ENCODE assay signal across 14 cellular contexts in the genomic region with DNA sequence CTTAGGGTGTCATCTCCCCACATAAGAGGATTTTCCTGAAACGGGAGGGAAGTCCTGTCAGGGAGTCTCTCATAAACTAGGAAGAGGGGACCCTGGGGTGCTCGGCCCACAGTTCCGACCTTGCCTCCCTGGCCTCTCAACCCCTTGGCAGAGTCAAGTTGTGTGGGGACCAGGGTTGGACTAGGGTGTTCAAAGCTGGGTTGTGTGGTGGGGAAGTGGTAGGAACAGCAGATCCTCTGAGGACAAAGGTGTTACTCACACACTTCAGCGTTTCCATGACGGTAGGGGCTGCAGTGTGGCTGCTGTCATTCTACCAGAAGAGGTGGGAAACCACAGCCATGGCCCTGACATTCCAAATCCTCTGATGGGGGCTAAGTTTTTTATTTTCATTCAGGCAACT. TPM values are rescaled to one million over a fixed set of nuclear protein-coding genes. Genes with fewer than 3 reads are reported as not detected.
"Had no signal": no experiment of that assay in that cellular context is flagged by ENCODE, and none has a peak within 500 bp of the region (broad histone marks: within the 10 kb centered on the region; RNA-seq: fewer than 3 reads in every experiment).

No MANE protein-coding gene starts in this region.

RNA-seq across cellular contexts. Expression of a gene that starts 2.7 kb away (rescaled TPM):
- total RNA-seq: activated B cell treated with CpG ODN at 0.5 μM for 24 hours; activated CD4-positive, alpha-beta memory T cell treated with anti-CD3 and anti-CD28 coated beads for 36 hours; activated CD4-positive, alpha-beta memory T cell treated with anti-CD3 and anti-CD28 coated beads, Interleukin-2, amount 10 ng/mL, durations not matched to agents 7 days and 5 days; activated CD4-positive, alpha-beta T cell treated with anti-CD3 and anti-CD28 coated beads, Interleukin-2, amount 10 ng/mL, durations not matched to agents 24 days and 14 days; T-helper 1 cell treated with Interleukin-12 subunit alpha and Interleukin-12 subunit beta and Interleukin-4 antibody, amounts not matched to agents 30 ng/mL and 1 ng/mL, for 36 hours; T-helper 17 cell; T-helper 2 cell treated with Interferon-gamma antibody and Interleukin-4, amounts not matched to agents 100 ng/mL and 5 ng/mL, for 36 hours; WTC11 had no signal

RNA-seq across cellular contexts. Expression of a gene that starts 15.1 kb away (rescaled TPM):
- total RNA-seq: activated B cell treated with CpG ODN at 0.5 μM for 24 hours, WTC11 had no signal

RNA-seq across cellular contexts. Expression of a gene that starts 18.9 kb away (rescaled TPM):
- total RNA-seq: activated B cell treated with CpG ODN at 0.5 μM for 24 hours; activated CD4-positive, alpha-beta memory T cell treated with anti-CD3 and anti-CD28 coated beads for 36 hours; activated CD4-positive, alpha-beta T cell treated with anti-CD3 and anti-CD28 coated beads for 36 hours; activated CD4-positive, alpha-beta T cell treated with anti-CD3 and anti-CD28 coated beads, Interleukin-2, amount 10 ng/mL, durations not matched to agents 24 days and 14 days; activated CD4-positive, alpha-beta T cell treated with anti-CD3 and anti-CD28 coated beads, Interleukin-2, amount 10 ng/mL, durations not matched to agents 7 days and 5 days; T-helper 1 cell treated with Interleukin-12 subunit alpha and Interleukin-12 subunit beta and Interleukin-4 antibody, amounts not matched to agents 30 ng/mL and 1 ng/mL, for 36 hours; T-helper 17 cell; T-helper 2 cell treated with Interferon-gamma antibody and Interleukin-4, amounts not matched to agents 100 ng/mL and 5 ng/mL, for 36 hours; WTC11 had no signal

RNA-seq across cellular contexts. Expression of a gene that starts 31.7 kb away (rescaled TPM):
- total RNA-seq: activated B cell treated with CpG ODN at 0.5 μM for 24 hours; activated CD4-positive, alpha-beta memory T cell treated with anti-CD3 and anti-CD28 coated beads for 36 hours; activated CD4-positive, alpha-beta memory T cell treated with anti-CD3 and anti-CD28 coated beads, Interleukin-2, amount 10 ng/mL, durations not matched to agents 7 days and 5 days; activated CD4-positive, alpha-beta T cell treated with anti-CD3 and anti-CD28 coated beads for 36 hours; activated CD4-positive, alpha-beta T cell treated with anti-CD3 and anti-CD28 coated beads, Interleukin-2, amount 10 ng/mL, durations not matched to agents 24 days and 14 days; activated CD8-positive, alpha-beta T cell treated with anti-CD3 and anti-CD28 coated beads for 36 hours; activated CD8-positive, alpha-beta T cell treated with anti-CD3 and anti-CD28 coated beads, Interleukin-2, amount 10 ng/mL, durations not matched to agents 7 days and 5 days; T-helper 1 cell treated with Interleukin-12 subunit alpha and Interleukin-12 subunit beta and Interleukin-4 antibody, amounts not matched to agents 30 ng/mL and 1 ng/mL, for 36 hours; T-helper 17 cell; T-helper 2 cell treated with Interferon-gamma antibody and Interleukin-4, amounts not matched to agents 100 ng/mL and 5 ng/mL, for 36 hours; WTC11 had no signal

RNA-seq across cellular contexts. Expression of a gene that starts 38.9 kb away (rescaled TPM):
- total RNA-seq: activated CD4-positive, alpha-beta memory T cell treated with anti-CD3 and anti-CD28 coated beads for 36 hours; activated CD4-positive, alpha-beta memory T cell treated with anti-CD3 and anti-CD28 coated beads, Interleukin-2, amount 10 ng/mL, durations not matched to agents 7 days and 5 days; activated CD4-positive, alpha-beta T cell treated with anti-CD3 and anti-CD28 coated beads for 36 hours; activated CD4-positive, alpha-beta T cell treated with anti-CD3 and anti-CD28 coated beads, Interleukin-2, amount 10 ng/mL, durations not matched to agents 24 days and 14 days; activated CD4-positive, alpha-beta T cell treated with anti-CD3 and anti-CD28 coated beads, Interleukin-2, amount 10 ng/mL, durations not matched to agents 7 days and 5 days; activated CD8-positive, alpha-beta memory T cell treated with anti-CD3 and anti-CD28 coated beads for 36 hours; activated CD8-positive, alpha-beta memory T cell treated with anti-CD3 and anti-CD28 coated beads, Interleukin-2, amount 10 ng/mL, durations not matched to agents 7 days and 5 days; activated CD8-positive, alpha-beta T cell treated with anti-CD3 and anti-CD28 coated beads for 36 hours; activated CD8-positive, alpha-beta T cell treated with anti-CD3 and anti-CD28 coated beads, Interleukin-2, amount 10 ng/mL, durations not matched to agents 7 days and 5 days; T-helper 1 cell treated with Interleukin-12 subunit alpha and Interleukin-12 subunit beta and Interleukin-4 antibody, amounts not matched to agents 30 ng/mL and 1 ng/mL, for 36 hours; T-helper 2 cell treated with Interferon-gamma antibody and Interleukin-4, amounts not matched to agents 100 ng/mL and 5 ng/mL, for 36 hours had no signal
